Comparison of ENCODE assay signal across 12 cellular contexts in the genomic region with DNA sequence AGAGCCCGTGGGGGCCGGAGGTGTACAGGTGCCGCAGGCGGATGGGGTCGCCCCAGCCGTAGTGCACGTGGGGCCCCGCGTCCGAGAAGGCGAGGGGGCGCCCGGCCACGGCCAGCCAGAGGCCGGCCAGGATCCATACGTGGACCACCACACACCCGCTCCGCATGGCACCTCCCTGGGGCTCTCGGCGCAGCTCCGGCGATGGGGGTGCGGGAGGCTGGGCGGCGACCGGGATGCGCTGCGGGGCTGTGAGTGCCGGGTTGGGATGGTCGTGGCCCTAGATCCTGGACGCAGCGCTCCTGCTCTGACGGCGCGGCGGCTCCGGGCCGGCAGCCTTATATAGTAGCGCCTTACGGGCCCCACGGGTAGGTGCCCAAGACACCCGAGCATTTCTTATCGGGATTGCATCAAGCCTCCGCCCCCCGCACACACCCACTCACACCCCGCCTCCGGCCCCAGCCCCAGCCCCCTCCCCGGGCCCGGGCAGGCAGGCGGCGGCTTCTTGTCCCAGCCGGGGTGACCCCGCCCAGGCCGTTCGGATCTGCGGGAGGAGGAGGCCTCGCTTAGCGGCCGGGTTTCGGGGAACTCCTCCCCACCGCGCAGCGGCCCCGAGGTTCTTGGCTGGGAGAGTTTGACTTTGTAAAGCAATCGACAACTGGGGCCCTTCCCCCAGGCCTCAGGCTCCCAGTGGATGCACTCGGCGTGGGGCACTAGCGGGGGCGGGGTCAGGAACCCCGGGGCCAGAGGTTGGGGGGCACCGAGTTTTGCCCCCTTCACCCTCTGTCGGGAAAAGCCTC. TPM values are rescaled to one million over a fixed set of nuclear protein-coding genes. Genes with fewer than 3 reads are reported as not detected.
A peak's percentile ranks its signal among the peaks of the same experiment; 100 is the strongest.
DNase-seq lines count a peak whose midpoint lies in the region; ATAC-seq and TF ChIP-seq lines count a peak whose summit lies in the region.
"Had no signal": no experiment of that assay in that cellular context is flagged by ENCODE, and none has a peak within 500 bp of the region (broad histone marks: within the 10 kb centered on the region; RNA-seq: fewer than 3 reads in every experiment).

TSS of gene FGF19 (minus strand) at position 312 of the 797 bp plus-strand sequence. CDS start at position 166, 146 bp downstream.

- H3K9me3 Mint-ChIP-seq in activated CD8-positive, alpha-beta T cell treated with anti-CD3 and anti-CD28 coated beads for 36 hours = no peaks in the 10 kb centered on the region
- no peaks in the 10 kb centered on the region for H3K9me3 Mint-ChIP-seq in memory B cell
- H3K9me3 Mint-ChIP-seq: activated naive CD8-positive, alpha-beta T cell treated with anti-CD3 and anti-CD28 coated beads for 36 hours; natural killer cell treated with Interleukin-12 subunit alpha and Interleukin-12 subunit beta and Interleukin-15 and Interleukin-18, amount 100 ng/mL, for 72 hours had no signal

- H3K4me3 ChIP-seq in A673 (ENCODE audit: low read depth, low read length, poor library complexity, severe bottlenecking) = peak within 1 kb of the TSS; percentile 45
- H3K4me3 ChIP-seq in tibial artery = peak within 1 kb of the TSS in 1 of 2 donors; percentile 28

- no peaks in the 10 kb centered on the region for H3K36me3 Mint-ChIP-seq in activated CD8-positive, alpha-beta T cell treated with anti-CD3 and anti-CD28 coated beads for 36 hours (ENCODE audit: low read depth)
- no peaks in the 10 kb centered on the region for H3K36me3 Mint-ChIP-seq in memory B cell
- H3K36me3 Mint-ChIP-seq: activated naive CD8-positive, alpha-beta T cell treated with anti-CD3 and anti-CD28 coated beads for 36 hours; natural killer cell treated with Interleukin-12 subunit alpha and Interleukin-12 subunit beta and Interleukin-15 and Interleukin-18, amount 100 ng/mL, for 72 hours had no signal

- H3K36me3 ChIP-seq in A673 (ENCODE audit: insufficient read depth, low read length, poor library complexity, severe bottlenecking) (no peaks in the 10 kb centered on the region), tibial artery (no peaks in the 10 kb centered on the region)

- intact Hi-C loops in A673 (cut with micrococcal nuclease; ENCODE audit: unreplicated experiment) (loop anchor here (1.0 kb wide), 1 partner anchor 97 kb away; no protein-coding TSS in a partner anchor), tibial artery (cut with DNase I; ENCODE audit: low total_unique reads) (loop anchor here (5.0 kb wide), 1 partner anchor 188 kb away; no protein-coding TSS in a partner anchor)
- intact Hi-C loops in activated CD8-positive, alpha-beta T cell treated with anti-CD3 and anti-CD28 coated beads for 36 hours (cut with micrococcal nuclease) = loop anchor here (10.0 kb wide), 2 partner anchors 111 to 181 kb away; partner anchors contain the start of gene FGF3

- H3K27ac ChIP-seq in A673 (ENCODE audit: low read depth, low read length, poor library complexity, severe bottlenecking) (no peak within 1 kb of the TSS), tibial artery (no peak within 1 kb of the TSS)

- H3K27me3 ChIP-seq in A673 (replicated peaks; ENCODE audit: insufficient read depth, low read depth, low read length, poor library complexity) = peaks cover 35% of the 10 kb centered on the region
- peaks cover 0 to 80% of the 10 kb centered on the region in 2 donors for H3K27me3 ChIP-seq in tibial artery

- no peak for DNase-seq in A673 (ENCODE audit: low spot score)
- DNase-seq in GM10266 (ENCODE audit: extremely low spot score) = peak; percentile 49
- DNase-seq in activated CD8-positive, alpha-beta T cell treated with anti-CD3 and anti-CD28 coated beads for 36 hours = peak; percentile 20
- DNase-seq in memory B cell (ENCODE audit: low spot score in 2 of 2) = no peak
- no peak for DNase-seq in SKM-1 (lab: John Stamatoyannopoulos, UW; ENCODE audit: unreplicated experiment)
- no peak for DNase-seq in tibial artery
- DNase-seq: DND-41, NCI-H1436 treated with DMSO at 0.1 percent for 48 hours had no signal

- no peak within 1 kb of the TSS for H3K4me3 Mint-ChIP-seq in activated CD8-positive, alpha-beta T cell treated with anti-CD3 and anti-CD28 coated beads for 36 hours
- H3K4me3 Mint-ChIP-seq in memory B cell = peak within 1 kb of the TSS; percentile 32
- H3K4me3 Mint-ChIP-seq: activated naive CD8-positive, alpha-beta T cell treated with anti-CD3 and anti-CD28 coated beads for 36 hours; natural killer cell treated with Interleukin-12 subunit alpha and Interleukin-12 subunit beta and Interleukin-15 and Interleukin-18, amount 100 ng/mL, for 72 hours had no signal

- POLR2A ChIA-PET in A673 (lab: Charles Lee; ENCODE audit: low non-redundant PET) = no interaction called here
- POLR2A ChIA-PET in activated CD8-positive, alpha-beta T cell treated with anti-CD3 and anti-CD28 coated beads for 36 hours (lab: Charles Lee) = interaction anchor here (1.2 kb wide), 1 partner anchor 97 kb away, joined by 5 read pairs; no protein-coding TSS in a partner anchor

- peaks cover 52% of the 10 kb centered on the region for H3K27me3 Mint-ChIP-seq in activated CD8-positive, alpha-beta T cell treated with anti-CD3 and anti-CD28 coated beads for 36 hours
- peaks cover 10% of the 10 kb centered on the region for H3K27me3 Mint-ChIP-seq in memory B cell

- H3K4me1 Mint-ChIP-seq in activated CD8-positive, alpha-beta T cell treated with anti-CD3 and anti-CD28 coated beads for 36 hours (ENCODE audit: low read depth) = peaks cover 4% of the 10 kb centered on the region
- H3K4me1 Mint-ChIP-seq in memory B cell = peaks cover 6% of the 10 kb centered on the region

- no TSS peak for BruUV-seq in A673 (replicated peaks; lab: Mats Ljungman, UMichigan)

- ATAC-seq in activated CD8-positive, alpha-beta T cell treated with anti-CD3 and anti-CD28 coated beads for 36 hours = no peak
- no peak for ATAC-seq in memory B cell (ENCODE audit: low read depth)
- ATAC-seq in HG03457 (IDR thresholded peaks at IDR 0.05; ENCODE audit: unreplicated experiment) = no peak
- no peak for ATAC-seq in HG03439 (IDR thresholded peaks at IDR 0.05; ENCODE audit: unreplicated experiment)

- CTCF ChIA-PET in A673 (lab: Charles Lee) = interaction anchor here (0.5 to 1.6 kb wide), 5 partner anchors 12 to 209 kb away, joined by 3 to 6 read pairs (median 4); no protein-coding TSS in a partner anchor
- CTCF ChIA-PET in activated CD8-positive, alpha-beta T cell treated with anti-CD3 and anti-CD28 coated beads for 36 hours (lab: Charles Lee) = interaction anchor here (1.3 to 1.6 kb wide), 2 partner anchors 11 to 12 kb away, joined by 3 to 6 read pairs; no protein-coding TSS in a partner anchor

- peaks cover 44% of the 10 kb centered on the region for H3K4me1 ChIP-seq in A673 (ENCODE audit: insufficient read depth, low read length, poor library complexity, severe bottlenecking)
- peaks cover 0 to 29% (median 24%) of the 10 kb centered on the region in 4 donors for H3K4me1 ChIP-seq in tibial artery

- H3K9me3 ChIP-seq in A673 (ENCODE audit: low read depth, low read length, poor library complexity, severe bottlenecking) (no peaks in the 10 kb centered on the region), tibial artery (no peaks in the 10 kb centered on the region)

- TF ChIP-seq CTCF in A673 (conservative IDR thresholded peaks at IDR 0.05; ENCODE audit: low read depth, low read length) (no peak), GM10266 (IDR thresholded peaks at IDR 0.05; ENCODE audit: control insufficient read depth, insufficient read depth, low read depth, missing control alignments) (no peak), tibial artery (IDR thresholded peaks at IDR 0.05) (no peak)
- no peak for TF ChIP-seq CTCF in activated CD8-positive, alpha-beta T cell treated with anti-CD3 and anti-CD28 coated beads for 36 hours (IDR thresholded peaks at IDR 0.05)

- H3K27ac Mint-ChIP-seq in activated CD8-positive, alpha-beta T cell treated with anti-CD3 and anti-CD28 coated beads for 36 hours = no peak within 1 kb of the TSS
- H3K27ac Mint-ChIP-seq in memory B cell = no peak within 1 kb of the TSS
- H3K27ac Mint-ChIP-seq: activated naive CD8-positive, alpha-beta T cell treated with anti-CD3 and anti-CD28 coated beads for 36 hours; natural killer cell treated with Interleukin-12 subunit alpha and Interleukin-12 subunit beta and Interleukin-15 and Interleukin-18, amount 100 ng/mL, for 72 hours had no signal

RNA-seq across cellular contexts. Expression of gene FGF19, which starts in this region (rescaled TPM):
- total RNA-seq in A673 (2021) = 0.69 TPM in 1 of 2 replicates, not detected in the other
- total RNA-seq in activated CD8-positive, alpha-beta T cell treated with anti-CD3 and anti-CD28 coated beads for 36 hours = not detected
- total RNA-seq: activated naive CD8-positive, alpha-beta T cell treated with anti-CD3 and anti-CD28 coated beads for 36 hours; natural killer cell treated with Interleukin-12 subunit alpha and Interleukin-12 subunit beta and Interleukin-15 and Interleukin-18, amount 100 ng/mL, for 72 hours had no signal

Comparison
In these comparisons a context has a peak if more than half of its experiments do, and no peak if none do; other contexts are left out.
1. Peak in DNase-seq in activated CD8-positive, alpha-beta T cell treated with anti-CD3 and anti-CD28 coated beads for 36 hours; RNA of the gene not detected or under 1 TPM.